In genomic region chr4:18813771-18814170, GRCh38 we compare ENCODE assay signal across 20 cellular contexts.
DNase-seq lines count a peak whose midpoint lies in the region; ATAC-seq, FAIRE-seq and TF ChIP-seq lines count a peak whose summit lies in the region.
"Had no signal": no experiment of that assay in that cellular context is flagged by ENCODE, and none has a peak within 500 bp of the region (broad histone marks: within the 10 kb centered on the region; RNA-seq: fewer than 3 reads in every experiment).

No MANE protein-coding gene starts in this region.

- TF ChIP-seq RAD21 in HepG2 (CRISPR knock-in tag; IDR thresholded peaks at IDR 0.05) (no peak), IMR-90 (IDR thresholded peaks at IDR 0.05; ENCODE audit: low read length) (no peak)

- H3K9me3 ChIP-seq in HepG2 (ENCODE audit: low read length) (peaks cover 99% of the 10 kb centered on the region), right lobe of liver (no peaks in the 10 kb centered on the region), IMR-90 (ENCODE audit: control insufficient read depth, insufficient read depth, low read length) (no peaks in the 10 kb centered on the region; the same call in 1 of the 2 replicates), body of pancreas (no peaks in the 10 kb centered on the region)
- H3K9me3 ChIP-seq: BE2C, BLaER1 had no signal

- no peaks in the 10 kb centered on the region for H3K79me1 ChIP-seq in IMR-90 (ENCODE audit: low read depth in 1 of 2, low read length in 2 of 2)

- intact Hi-C loops in HepG2 (cut with micrococcal nuclease; ENCODE audit: unreplicated experiment) = no loop called here
- intact Hi-C loops in right lobe of liver (cut with DNase I) = no loop called here
- intact Hi-C loops in IMR-90 (cut with micrococcal nuclease) = loop anchor here (10.0 kb wide), 2 partner anchors 111 to 251 kb away; no protein-coding TSS in a partner anchor
- intact Hi-C loops in body of pancreas (cut with DNase I) = no loop called here

- H3K9me1 ChIP-seq in IMR-90 (ENCODE audit: insufficient read depth, low read length) = no peaks in the 10 kb centered on the region

- H3K23ac ChIP-seq in IMR-90 (ENCODE audit: low read depth, low read length) = no peak overlapping the region

- H2BK20ac ChIP-seq in IMR-90 (ENCODE audit: low read depth, low read length) = no peak overlapping the region

- H4K20me1 ChIP-seq in HepG2 (ENCODE audit: insufficient read depth, low read length) (no peaks in the 10 kb centered on the region), IMR-90 (ENCODE audit: insufficient read depth, low read length) (no peaks in the 10 kb centered on the region)
- H4K20me1 ChIP-seq: BLaER1 had no signal

- no peak overlapping the region for H4K5ac ChIP-seq in IMR-90 (ENCODE audit: low read depth, low read length)

- no peak for FAIRE-seq in HepG2 (lab: Jason Lieb, UNC)
- FAIRE-seq: D721Med, G401.6, GM12891 had no signal

- H2BK120ac ChIP-seq in IMR-90 (ENCODE audit: low read depth, low read length) = no peak overlapping the region

- H3K4me1 ChIP-seq in HepG2 (ENCODE audit: insufficient read depth, low read length) (no peaks in the 10 kb centered on the region), right lobe of liver (peaks cover 0 to 7% (median 0%) of the 10 kb centered on the region in 4 donors), IMR-90 (ENCODE audit: control insufficient read depth, insufficient read depth, low read length) (no peaks in the 10 kb centered on the region), body of pancreas (no peaks in the 10 kb centered on the region)
- H3K4me1 ChIP-seq: BE2C, BLaER1 had no signal

- TF ChIP-seq EP300 in HepG2 (IDR thresholded peaks at IDR 0.05; ENCODE audit: low read depth in 2 of 2, low read length in 2 of 2) (no peak), HepG2 (CRISPR knock-in tag; IDR thresholded peaks at IDR 0.05; ENCODE audit: borderline replicate concordance) (no peak)

- DNase-seq in HepG2 (ENCODE audit: low spot score) = no peak
- DNase-seq in right lobe of liver = no peak
- DNase-seq in IMR-90 = no peak
- no peak for DNase-seq in body of pancreas
- no peak for DNase-seq in GM19238 (ENCODE audit: insufficient read length, low spot score)
- DNase-seq: ACHN; BE2C; C1 segment of cervical spinal cord; CD4-positive, alpha-beta memory T cell; CD4-positive, CD25-positive, alpha-beta regulatory T cell; CD8-positive, alpha-beta memory T cell; COR-L47; DMS79 treated with DMSO at 0.1 percent for 48 hours; GF-D8 had no signal

- in situ Hi-C loops in HepG2 (cut with HindIII; ENCODE audit: extremely low pct_ligation_motif_present, low pct_unique_long_range_greater_than_20kb) = no loop called here
- in situ Hi-C loops in IMR-90 (cut with MboI; ENCODE audit: low sequenced_read_pairs) = no loop called here

- no peak overlapping the region for H2AK5ac ChIP-seq in IMR-90 (ENCODE audit: low read depth, low read length)

- H3K4me2 ChIP-seq in HepG2 (ENCODE audit: low read depth, low read length) (no peak overlapping the region), IMR-90 (ENCODE audit: low read depth, low read length) (no peak overlapping the region)
- H3K4me2 ChIP-seq: BLaER1 had no signal

- CTCF ChIA-PET in HepG2 (lab: Yijun Ruan, JAX; ENCODE audit: low intra/inter-chr PET ratio, low total read pairs) (no interaction called here), IMR-90 (lab: Yijun Ruan, JAX) (no interaction called here)

- H2AK9ac ChIP-seq in IMR-90 (replicated peaks; ENCODE audit: low read depth, low read length, poor library complexity) = no peak overlapping the region

- no peak overlapping the region for H3K18ac ChIP-seq in IMR-90 (ENCODE audit: low read depth, low read length)

- dilution Hi-C loops in IMR-90 (cut with HindIII; ENCODE audit: low sequenced_read_pairs, unreplicated experiment) = no loop called here

- no peaks in the 10 kb centered on the region for H3K79me2 ChIP-seq in HepG2 (ENCODE audit: insufficient read depth, low read length)

- H4K8ac ChIP-seq in IMR-90 (ENCODE audit: low read depth in 2 of 2, low read length in 2 of 2) = no peak overlapping the region

- no peak overlapping the region for H2BK15ac ChIP-seq in IMR-90 (ENCODE audit: low read depth, low read length)

- BruUV-seq in HepG2 (replicated peaks; lab: Mats Ljungman, UMichigan) = no TSS peak
- no TSS peak for BruUV-seq in IMR-90 (replicated peaks; lab: Mats Ljungman, UMichigan)

- H3K4ac ChIP-seq in IMR-90 (ENCODE audit: low read depth, low read length) = no peak overlapping the region

- TF ChIP-seq CTCF in HepG2 (CRISPR knock-in tag; IDR thresholded peaks at IDR 0.05) = no peak
- TF ChIP-seq CTCF in right lobe of liver (IDR thresholded peaks at IDR 0.05) = no peak
- TF ChIP-seq CTCF in IMR-90 (conservative IDR thresholded peaks at IDR 0.05; ENCODE audit: low read depth, low read length) = no peak
- no peak for TF ChIP-seq CTCF in body of pancreas (IDR thresholded peaks at IDR 0.05)

- H3K4me3 ChIP-seq in HepG2 (replicated peaks in 1 of 3; ENCODE audit: insufficient read depth in 1 of 3, low read depth in 2 of 3, low read length in 3 of 3) (no peak overlapping the region), right lobe of liver (no peak overlapping the region), IMR-90 (ENCODE audit: insufficient read depth, low read depth, low read length) (no peak overlapping the region), body of pancreas (no peak overlapping the region)
- H3K4me3 ChIP-seq: BLaER1 had no signal

- H3K27ac ChIP-seq in HepG2 (ENCODE audit: extremely low read length, insufficient read depth, low read length) = no peak overlapping the region
- no peak overlapping the region for H3K27ac ChIP-seq in right lobe of liver
- no peak overlapping the region for H3K27ac ChIP-seq in IMR-90 (ENCODE audit: insufficient read depth, low read length)
- H3K27ac ChIP-seq in body of pancreas = peak overlapping the region in 3 of 4 donors; percentile 1 to 55 (median 37)
- H3K27ac ChIP-seq: 22Rv1, BLaER1 had no signal

- no peak overlapping the region for H2BK5ac ChIP-seq in IMR-90 (ENCODE audit: low read depth, low read length, poor library complexity, severe bottlenecking)

- H3K56ac ChIP-seq in IMR-90 (ENCODE audit: extremely low read depth, insufficient read depth, low read length) = no peak overlapping the region

- ATAC-seq in HepG2 (no peak), right lobe of liver (no peak), IMR-90 (ENCODE audit: low read depth) (no peak), body of pancreas (no peak), SK-N-SH treated with all-trans-retinoic acid at 6 μM for 48 hours (no peak)

- POLR2A ChIA-PET in HepG2 (lab: Yijun Ruan, JAX) (no interaction called here), IMR-90 (lab: Charles Lee; ENCODE audit: unreplicated experiment) (no interaction called here)

- no peak overlapping the region for H3K9ac ChIP-seq in HepG2 (ENCODE audit: insufficient read depth, low read depth, low read length)
- H3K9ac ChIP-seq in IMR-90 (ENCODE audit: low read depth, low read length) = no peak overlapping the region
- H3K9ac ChIP-seq: BLaER1 had no signal

- TF ChIP-seq POLR2A in HepG2 (IDR thresholded peaks at IDR 0.05; ENCODE audit: insufficient read depth in 1 of 2, low read depth in 2 of 2, low read length in 2 of 2) (no peak), right lobe of liver (IDR thresholded peaks at IDR 0.05) (no peak), IMR-90 (IDR thresholded peaks at IDR 0.05; ENCODE audit: low read depth, low read length) (no peak), body of pancreas (IDR thresholded peaks at IDR 0.05) (no peak)

- H3K14ac ChIP-seq in IMR-90 (replicated peaks; ENCODE audit: low read depth, low read length) = no peak overlapping the region

- H3K27me3 ChIP-seq in HepG2 (ENCODE audit: control insufficient read depth in 1 of 2, insufficient read depth in 2 of 2, low read length in 2 of 2) = no peaks in the 10 kb centered on the region
- no peaks in the 10 kb centered on the region for H3K27me3 ChIP-seq in right lobe of liver
- H3K27me3 ChIP-seq in IMR-90 (ENCODE audit: control insufficient read depth, insufficient read depth, low read length) = no peaks in the 10 kb centered on the region
- H3K27me3 ChIP-seq in body of pancreas = no peaks in the 10 kb centered on the region
- H3K27me3 ChIP-seq: BE2C, BLaER1 had no signal

- H3K36me3 ChIP-seq in HepG2 (replicated peaks in 1 of 2; ENCODE audit: control insufficient read depth in 1 of 2, insufficient read depth in 2 of 2, low read length in 2 of 2) (no peaks in the 10 kb centered on the region), right lobe of liver (no peaks in the 10 kb centered on the region), IMR-90 (ENCODE audit: control insufficient read depth, insufficient read depth, low read length) (no peaks in the 10 kb centered on the region), body of pancreas (replicated peaks in 1 of 2; ENCODE audit: insufficient read depth in 1 of 2, low read depth in 2 of 2) (no peaks in the 10 kb centered on the region)
- H3K36me3 ChIP-seq: BE2C, BLaER1 had no signal

- no peak overlapping the region for H4K91ac ChIP-seq in IMR-90 (ENCODE audit: insufficient read depth, low read depth, low read length)

- H2AFZ ChIP-seq in HepG2 (ENCODE audit: low read length) (no peak overlapping the region), IMR-90 (replicated peaks; ENCODE audit: low read length, poor library complexity) (no peak overlapping the region)

TF ChIP-seq in IMR-90, 13 proteins besides CTCF, POLR2A, EP300 and RAD21:
- peak; percentile 84 for TF ChIP-seq MAFK (IDR thresholded peaks at IDR 0.05; ENCODE audit: low read depth, low read length)
- TF ChIP-seq CHD1 (IDR thresholded peaks at IDR 0.05; ENCODE audit: low read depth, low read length) = no peak
- no peak for TF ChIP-seq RFX5 (IDR thresholded peaks at IDR 0.05; ENCODE audit: low read depth, low read length)

TF ChIP-seq in SK-N-SH treated with all-trans-retinoic acid at 6 μM for 48 hours, 23 proteins besides CTCF, POLR2A, EP300 and RAD21 (continues in another document):
- TF ChIP-seq ZNF8 (CRISPR knock-in tag; IDR thresholded peaks at IDR 0.05) = no peak
- no peak for TF ChIP-seq CSRNP3 (CRISPR knock-in tag; IDR thresholded peaks at IDR 0.05)
- TF ChIP-seq ZC3H10 (CRISPR knock-in tag; IDR thresholded peaks at IDR 0.05) = no peak

Comparison
In these comparisons a context has a peak if more than half of its experiments do, and no peak if none do; other contexts are left out.
1. H3K27ac ChIP-seq: peak in body of pancreas (3 of 4); none in HepG2 (single experiment), right lobe of liver (0 of 3) and IMR-90 (single experiment).